27 cellular contexts compared by ENCODE assay signal in the genomic region with DNA sequence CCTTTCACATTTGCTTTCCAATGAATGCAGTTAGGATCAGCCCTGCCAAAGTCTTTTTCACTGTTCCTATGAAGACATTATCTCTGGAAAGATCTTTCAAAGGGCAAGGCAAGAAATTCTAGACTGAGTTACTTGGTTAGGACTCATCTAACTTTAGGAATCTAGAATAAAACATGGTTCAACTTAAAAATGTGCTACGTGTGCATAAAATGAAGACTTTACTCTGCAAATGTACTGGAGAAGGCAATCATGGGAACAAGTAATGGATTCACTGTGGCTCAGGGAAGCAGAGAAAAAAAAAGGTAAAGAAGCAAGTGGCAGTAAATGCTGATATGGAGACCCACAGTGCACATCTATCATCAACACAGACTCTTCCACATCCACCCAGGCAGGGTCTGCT.
"Had no signal": no experiment of that assay in that cellular context is flagged by ENCODE, and none has a peak within 500 bp of the region (broad histone marks: within the 10 kb centered on the region; RNA-seq: fewer than 3 reads in every experiment).

No MANE protein-coding gene starts in this region.

- DNase-seq: stimulated activated CD4-positive, alpha-beta T cell treated with anti-CD3 and anti-CD28 coated beads, Interleukin-2, amount 100 ng/mL, for 48 hours; stimulated activated CD4-positive, alpha-beta T cell treated with anti-CD3 and anti-CD28 coated beads, Interleukin-4, amount 100 ng/mL, for 1 hour; stimulated activated CD4-positive, alpha-beta T cell treated with anti-CD3 and anti-CD28 coated beads, Interleukin-4, amount 100 ng/mL, for 24 hours; stimulated activated CD4-positive, alpha-beta T cell treated with anti-CD3 and anti-CD28 coated beads, Interleukin-4, amount 100 ng/mL, for 4 hours; stimulated activated CD8-positive, alpha-beta memory T cell treated with anti-CD3 and anti-CD28 coated beads, Interleukin-4, amount 100 ng/mL, for 48 hours; stimulated activated naive B cell treated with anti-CD40 and anti-IgM and Interleukin-4, amounts not matched to agents 10 μg/mL and 1 μg/mL and 100 μg/mL, for 72 hours; stimulated activated naive CD4-positive, alpha-beta T cell; stimulated activated naive CD4-positive, alpha-beta T cell treated with Interleukin-2 at 50 U/mL for 16 hours; stimulated activated naive CD8-positive, alpha-beta T cell treated with anti-CD3 and anti-CD28 coated beads, Interleukin-15, amount 100 ng/mL, for 72 hours; stimulated activated naive CD8-positive, alpha-beta T cell treated with anti-CD3 and anti-CD28 coated beads, Interleukin-15, Interleukin-2, amounts not matched to agents 100 U/mL and 50 U/mL, for 24 hours; stomach; substantia nigra; testis; thyroid gland; tibial artery; transverse colon; trophoblast cell; upper lobe of right lung; uterus had no signal

- H3K4me3 ChIP-seq: stomach, suprapubic skin, thoracic aorta, thyroid gland, tibial artery, tibial nerve, transverse colon, upper lobe of left lung, upper lobe of right lung, uterus, vagina had no signal

- H3K4me1 ChIP-seq: stomach, suprapubic skin, testis, thyroid gland, tibial artery, tibial nerve, transverse colon, upper lobe of left lung, upper lobe of right lung, uterus, vagina had no signal

- H3K27me3 ChIP-seq: stomach, suprapubic skin, testis, thyroid gland, tibial artery, tibial nerve, transverse colon, upper lobe of left lung, upper lobe of right lung, uterus, vagina had no signal

- FAIRE-seq: urothelium cell line had no signal

- H3K36me3 ChIP-seq: stomach, suprapubic skin, thoracic aorta, thyroid gland, tibial artery, tibial nerve, transverse colon, upper lobe of left lung, upper lobe of right lung, uterus, vagina had no signal

- H3K9me3 ChIP-seq: stomach, suprapubic skin, testis, thoracic aorta, thyroid gland, tibial artery, tibial nerve, transverse colon, upper lobe of left lung, upper lobe of right lung, uterus, vagina had no signal

- H3K27ac ChIP-seq: stomach, suprapubic skin, testis, thoracic aorta, thyroid gland, tibial artery, tibial nerve, transverse colon, upper lobe of left lung, upper lobe of right lung, uterus, vagina had no signal

- ATAC-seq: stimulated activated effector memory CD8-positive, alpha-beta T cell treated with anti-CD3 and anti-CD28 coated beads, Interleukin-12 subunit alpha, Interleukin-12 subunit beta, amount 100 ng/mL, for 72 hours; stimulated activated memory B cell treated with anti-CD40 and anti-IgM and Interleukin-4, amounts not matched to agents 10 μg/mL and 1 μg/mL and 100 μg/mL, for 72 hours; stimulated activated naive B cell treated with anti-CD40 and anti-IgM and Interleukin-4, amounts not matched to agents 10 μg/mL and 1 μg/mL and 100 μg/mL, for 72 hours; stimulated activated naive CD8-positive, alpha-beta T cell treated with anti-CD3 and anti-CD28 coated beads, Interleukin-15, amount 100 ng/mL, for 72 hours; stimulated activated naive CD8-positive, alpha-beta T cell treated with anti-CD3 and anti-CD28 coated beads, Interleukin-15, Interleukin-2, amounts not matched to agents 100 U/mL and 50 U/mL, for 24 hours; upper lobe of right lung had no signal
